In the genomic region with DNA sequence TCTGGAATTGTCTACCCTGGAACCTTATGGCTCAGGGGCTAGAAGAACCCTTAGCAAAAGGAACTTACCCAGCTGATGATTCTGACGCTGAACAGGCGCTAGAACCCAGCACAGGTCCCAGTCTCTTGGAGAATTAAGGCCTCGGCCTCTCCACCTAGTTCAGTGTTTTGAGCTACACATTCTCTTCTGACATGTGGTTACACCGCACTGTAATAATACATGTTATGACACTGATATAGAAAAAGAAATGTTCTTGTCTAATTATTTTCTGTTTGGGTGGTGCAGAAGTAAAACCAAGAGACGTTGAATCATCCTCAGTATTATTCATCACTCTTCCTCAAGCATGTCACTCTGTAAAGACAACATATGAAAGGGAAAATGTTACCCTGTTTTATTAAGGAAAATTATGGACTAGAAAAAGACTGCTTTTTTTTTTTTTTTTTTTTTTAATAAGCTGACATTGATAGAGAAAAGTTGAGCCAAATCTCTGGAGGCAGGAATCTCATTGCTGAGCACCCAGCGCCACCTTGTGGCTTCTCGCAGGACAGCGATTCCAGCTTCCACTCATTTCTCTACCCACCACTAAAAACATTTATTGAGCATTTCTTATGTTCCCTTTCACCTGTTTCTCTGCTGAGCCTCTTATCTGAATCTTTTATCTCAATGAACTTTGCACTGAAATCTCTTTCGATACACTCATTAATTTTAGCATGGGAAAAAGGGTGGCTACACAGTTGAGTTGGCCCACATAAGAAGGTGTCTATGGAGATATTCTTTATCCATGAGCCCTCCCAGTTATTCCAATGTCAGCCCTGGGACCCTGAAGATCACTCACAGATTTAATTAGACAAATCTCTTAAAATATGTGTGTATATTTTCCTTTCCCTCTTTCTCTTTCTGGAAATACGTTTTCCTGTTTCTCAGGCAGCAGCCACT, we compare ENCODE assay signal across 9 cellular contexts. TPM values are rescaled to one million over a fixed set of nuclear protein-coding genes. Genes with fewer than 3 reads are reported as not detected.
DNase-seq lines count a peak whose midpoint lies in the region; ATAC-seq and TF ChIP-seq lines count a peak whose summit lies in the region.
"Had no signal": no experiment of that assay in that cellular context is flagged by ENCODE, and none has a peak within 500 bp of the region (broad histone marks: within the 10 kb centered on the region; RNA-seq: fewer than 3 reads in every experiment).

No MANE protein-coding gene starts in this region.

- in situ Hi-C loops in gastrocnemius medialis (cut with MboI; ENCODE audit: low sequenced_read_pairs in 4 of 4) = loop anchor here (5.0 to 25.0 kb wide), 5 partner anchors 88 to 412 kb away; a partner anchor contains a TSS

- intact Hi-C loops in PC-9 (cut with micrococcal nuclease; ENCODE audit: unreplicated experiment) = loop anchor here (1.0 to 10.0 kb wide), 7 partner anchors 29 to 1307 kb away; no protein-coding TSS in a partner anchor
- intact Hi-C loops in right cardiac atrium (cut with DNase I) = loop anchor here (2.0 to 5.0 kb wide), 7 partner anchors 42 to 412 kb away; no protein-coding TSS in a partner anchor
- intact Hi-C loops in gastrocnemius medialis (cut with DNase I; ENCODE audit: low total_unique reads) = loop anchor here (2.0 to 5.0 kb wide), 4 partner anchors 27 to 1307 kb away; no protein-coding TSS in a partner anchor

- H3K9me3 ChIP-seq in PC-9 (ENCODE audit: insufficient read depth, low read depth) (no peaks in the 10 kb centered on the region), right cardiac atrium (ENCODE audit: control insufficient read depth, low read length) (no peaks in the 10 kb centered on the region), gastrocnemius medialis (no peaks in the 10 kb centered on the region)

- peak overlapping the region; percentile 40; the same call in 1 of the 2 replicates for H3K27ac ChIP-seq in PC-9
- peak overlapping the region; percentile 13 for H3K27ac ChIP-seq in right cardiac atrium (ENCODE audit: low read length)
- H3K27ac ChIP-seq in gastrocnemius medialis = peak overlapping the region in 3 of 4 donors; percentile 38 to 52 (median 41)

- POLR2A ChIA-PET in PC-9 (lab: Charles Lee; ENCODE audit: unreplicated experiment) = interaction anchor here (0.5 to 0.7 kb wide), 3 partner anchors 76 to 409 kb away, joined by 3 to 5 read pairs (median 4); no protein-coding TSS in a partner anchor

- no peaks in the 10 kb centered on the region for H3K9me3 Mint-ChIP-seq in activated naive CD8-positive, alpha-beta T cell treated with anti-CD3 and anti-CD28 coated beads, Interleukin-2, amount 50 U/mL, for 24 hours

- CTCF ChIA-PET in PC-9 (lab: Charles Lee) = interaction anchor here (0.5 to 1.7 kb wide), 23 partner anchors 30 to 1532 kb away, joined by 3 to 68 read pairs (median 5); a partner anchor contains a TSS

- H4K20me1 ChIP-seq in PC-9 (ENCODE audit: insufficient read depth) = no peaks in the 10 kb centered on the region

- no peak overlapping the region for H3K4me3 Mint-ChIP-seq in activated naive CD8-positive, alpha-beta T cell treated with anti-CD3 and anti-CD28 coated beads, Interleukin-2, amount 50 U/mL, for 24 hours

- H3K4me1 ChIP-seq in PC-9 (replicated peaks; ENCODE audit: insufficient read depth) (peaks cover 17% of the 10 kb centered on the region), right cardiac atrium (ENCODE audit: control insufficient read depth, insufficient read depth, low read length) (peaks cover 2% of the 10 kb centered on the region), gastrocnemius medialis (peaks cover 0 to 28% of the 10 kb centered on the region in 2 donors)

- 27% methylated on average over 10 of the region's 10 CpGs for WGBS in right cardiac atrium

- H3K36me3 ChIP-seq in PC-9 (ENCODE audit: low read depth) (no peaks in the 10 kb centered on the region), gastrocnemius medialis (no peaks in the 10 kb centered on the region)

- no peak for TF ChIP-seq POLR2A in gastrocnemius medialis (IDR thresholded peaks at IDR 0.05)

- TF ChIP-seq CTCF in PC-9 (conservative IDR thresholded peaks at IDR 0.05) (peak; percentile 90), gastrocnemius medialis (IDR thresholded peaks at IDR 0.05 in 4 of 5, conservative IDR thresholded peaks at IDR 0.05 in 1 of 5) (peak; percentile 73 to 86 (median 76))

- H3K27ac Mint-ChIP-seq in activated naive CD8-positive, alpha-beta T cell treated with anti-CD3 and anti-CD28 coated beads, Interleukin-2, amount 50 U/mL, for 24 hours = no peak overlapping the region

- ATAC-seq in HG03565 (IDR thresholded peaks at IDR 0.05; ENCODE audit: unreplicated experiment) = peak; percentile 49
- peak; percentile 43 for ATAC-seq in activated naive CD8-positive, alpha-beta T cell treated with anti-CD3 and anti-CD28 coated beads, Interleukin-2, amount 50 U/mL, for 24 hours
- ATAC-seq in right cardiac atrium = peak; percentile 63 to 65
- ATAC-seq in gastrocnemius medialis = peak in 1 of 2 donors; percentile 25
- no peak for ATAC-seq in HG03457 (IDR thresholded peaks at IDR 0.05; ENCODE audit: unreplicated experiment)

- H3K4me2 ChIP-seq in PC-9 = peak overlapping the region; percentile 58

- H3K79me2 ChIP-seq in PC-9 (ENCODE audit: low read depth) = no peaks in the 10 kb centered on the region

- H3K27me3 ChIP-seq in PC-9 (ENCODE audit: insufficient read depth, low read depth) (no peaks in the 10 kb centered on the region), right cardiac atrium (ENCODE audit: control insufficient read depth, insufficient read depth) (no peaks in the 10 kb centered on the region), gastrocnemius medialis (no peaks in the 10 kb centered on the region)

- peaks cover 3% of the 10 kb centered on the region for H3K4me1 Mint-ChIP-seq in activated naive CD8-positive, alpha-beta T cell treated with anti-CD3 and anti-CD28 coated beads, Interleukin-2, amount 50 U/mL, for 24 hours

- H3K4me3 ChIP-seq in PC-9 (no peak overlapping the region), right cardiac atrium (ENCODE audit: low read length) (no peak overlapping the region), gastrocnemius medialis (no peak overlapping the region)

- H3F3A ChIP-seq in PC-9 (ENCODE audit: insufficient read depth, low read depth) = no peaks in the 10 kb centered on the region

- no peaks in the 10 kb centered on the region for H3K9me2 ChIP-seq in PC-9 (ENCODE audit: insufficient read depth)

- peaks cover 22% of the 10 kb centered on the region for H3K27me3 Mint-ChIP-seq in activated naive CD8-positive, alpha-beta T cell treated with anti-CD3 and anti-CD28 coated beads, Interleukin-2, amount 50 U/mL, for 24 hours

- no peaks in the 10 kb centered on the region for H3K36me3 Mint-ChIP-seq in activated naive CD8-positive, alpha-beta T cell treated with anti-CD3 and anti-CD28 coated beads, Interleukin-2, amount 50 U/mL, for 24 hours (ENCODE audit: low read depth)

- H2AFZ ChIP-seq in PC-9 = peak overlapping the region; percentile 4; the same call in 1 of the 2 replicates

- DNase-seq in COR-L47 (lab: John Stamatoyannopoulos, UW) (peak; percentile 10), GM19240 (ENCODE audit: insufficient read length, low spot score) (peak; percentile 40), PC-9 (peak; percentile 67 to 69), right cardiac atrium (peak; percentile 69 to 89 (median 85)), gastrocnemius medialis (peak in 1 of 2 donors; percentile 31)
- DNase-seq in activated naive CD8-positive, alpha-beta T cell treated with anti-CD3 and anti-CD28 coated beads, Interleukin-2, amount 50 U/mL, for 24 hours = peak; percentile 60

- no TSS peak for BruUV-seq in PC-9 (replicated peaks; lab: Mats Ljungman, UMichigan)

RNA-seq across cellular contexts. Expression of a gene that starts 12.6 kb away (rescaled TPM):
- total RNA-seq in PC-9 (2021) (not detected in 2 replicates), right cardiac atrium (10 to 100 TPM; 15.6 to 26.4 (median 17.9) TPM), gastrocnemius medialis (1 to 10 TPM in 1 of 4 donors, under 1 TPM in 3; 0.32 to 3.7 (median 0.64) TPM)
- 2.2 TPM for polyA plus RNA-seq in right cardiac atrium
- total RNA-seq: activated CD8-positive, alpha-beta memory T cell treated with anti-CD3 and anti-CD28 coated beads for 36 hours had no signal
